ENCODE assay signal across 8 cellular contexts in the genomic region with DNA sequence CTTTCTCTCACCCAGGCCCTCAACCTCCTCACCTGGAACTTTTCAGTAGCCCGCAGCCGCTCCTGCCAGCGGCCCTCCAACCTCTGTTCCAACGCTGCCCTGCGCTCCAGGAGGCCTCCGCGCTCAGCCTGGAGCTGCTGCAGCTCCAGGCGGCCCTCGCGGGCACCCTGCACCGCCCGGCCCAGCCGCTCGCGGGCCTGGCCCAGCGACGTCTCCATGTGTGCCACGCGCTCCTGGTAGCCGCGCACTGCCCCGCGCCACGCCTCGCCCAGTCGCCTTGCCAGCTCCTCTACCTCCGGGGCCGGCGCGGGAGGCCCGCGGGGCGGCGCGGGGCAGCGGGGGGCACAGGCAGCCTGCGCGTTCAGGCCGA. TPM values are rescaled to one million over a fixed set of nuclear protein-coding genes. Genes with fewer than 3 reads are reported as not detected.
A peak's percentile ranks its signal among the peaks of the same experiment; 100 is the strongest.
DNase-seq lines count a peak whose midpoint lies in the region; ATAC-seq and TF ChIP-seq lines count a peak whose summit lies in the region.

No MANE protein-coding gene starts in this region.

- peak overlapping the region; percentile 35; the same call in 1 of the 2 replicates for H3K56ac ChIP-seq in IMR-90 (ENCODE audit: extremely low read depth, insufficient read depth, low read length)

- DNase-seq in IMR-90, result no peak
- no peak for DNase-seq in endodermal cell
- no peak for DNase-seq in lung (ENCODE audit: low spot score)
- peak; percentile 33 for DNase-seq in testis
- DNase-seq in NCI-H1694 (lab: John Stamatoyannopoulos, UW), result no peak

- no TSS peak for BruUV-seq in IMR-90 (replicated peaks; lab: Mats Ljungman, UMichigan)

- H3K9ac ChIP-seq in IMR-90 (ENCODE audit: low read depth, low read length), result peak overlapping the region; percentile 65
- H3K9ac ChIP-seq in endodermal cell (ENCODE audit: extremely low read depth, low read length, poor library complexity, severe bottlenecking), result peak overlapping the region; percentile 78

- CTCF ChIA-PET in IMR-90 (lab: Yijun Ruan, JAX), result interaction anchor here (0.9 to 3.8 kb wide), 8 partner anchors 12 to 252 kb away, joined by 3 to 25 read pairs (median 4); no protein-coding TSS in a partner anchor

- H3K4me1 ChIP-seq in IMR-90 (ENCODE audit: control insufficient read depth, insufficient read depth, low read length), result peaks cover 31% of the 10 kb centered on the region
- peaks cover 11% of the 10 kb centered on the region for H3K4me1 ChIP-seq in endodermal cell (ENCODE audit: control insufficient read depth, insufficient read depth, low read length)
- peaks cover 6 to 8% of the 10 kb centered on the region in 2 donors for H3K4me1 ChIP-seq in lung (ENCODE audit: control insufficient read depth in 2 of 2, insufficient read depth in 2 of 2, low read length in 2 of 2)
- peaks cover 21% of the 10 kb centered on the region for H3K4me1 ChIP-seq in testis

- H2AK9ac ChIP-seq in IMR-90 (replicated peaks; ENCODE audit: low read depth, low read length, poor library complexity), result peak overlapping the region; percentile 95

- dilution Hi-C loops in IMR-90 (cut with HindIII; ENCODE audit: low sequenced_read_pairs, unreplicated experiment), result no loop called here

- H3K36me3 Mint-ChIP-seq in endodermal cell (ENCODE audit: low read depth), result peaks cover 24% of the 10 kb centered on the region

- peak overlapping the region; percentile 77 for H3K27ac ChIP-seq in IMR-90 (ENCODE audit: insufficient read depth, low read length)
- H3K27ac ChIP-seq in endodermal cell (ENCODE audit: low read depth, low read length), result peak overlapping the region; percentile 100
- peak overlapping the region; percentile 23 to 94 for H3K27ac ChIP-seq in lung (ENCODE audit: low read depth in 1 of 2, low read length in 1 of 2)
- H3K27ac ChIP-seq in testis, result peak overlapping the region; percentile 79 to 80

- 0 out of 2 replicates have a peak overlapping the region, but pooled peaks have one; percentile 96 for H2AK5ac ChIP-seq in IMR-90 (ENCODE audit: low read depth, low read length)

- H2BK20ac ChIP-seq in IMR-90 (ENCODE audit: low read depth, low read length), result no peak overlapping the region

- peak overlapping the region; percentile 48 for H3K4me3 ChIP-seq in IMR-90 (ENCODE audit: insufficient read depth, low read depth, low read length)
- H3K4me3 ChIP-seq in endodermal cell (ENCODE audit: low read length), result peak overlapping the region; percentile 81
- H3K4me3 ChIP-seq in lung, result peak overlapping the region; percentile 54
- H3K4me3 ChIP-seq in testis, result peak overlapping the region; percentile 43 to 71

- no peaks in the 10 kb centered on the region for H3K9me3 Mint-ChIP-seq in endodermal cell

- H3K4me3 Mint-ChIP-seq in endodermal cell, result peak overlapping the region; percentile 70

- peaks cover 28% of the 10 kb centered on the region for H4K20me1 ChIP-seq in IMR-90 (ENCODE audit: insufficient read depth, low read length)

- peak overlapping the region; percentile 27 for H2BK5ac ChIP-seq in IMR-90 (ENCODE audit: low read depth, low read length, poor library complexity, severe bottlenecking)

- peak overlapping the region; percentile 78 for H4K91ac ChIP-seq in IMR-90 (ENCODE audit: insufficient read depth, low read depth, low read length)

- H3K4me1 Mint-ChIP-seq in endodermal cell, result peaks cover 39% of the 10 kb centered on the region

- 12% methylated on average over 12 of the region's 39 CpGs; no CpG with 5 or more reads in 1 of the 2 experiments for WGBS in IMR-90 (ENCODE audit: extremely low coverage in 2 of 2, insufficient read length in 1 of 2), 2 experiments
- 6% methylated on average over 39 of the region's 39 CpGs; no CpG with 5 or more reads in 1 of the 2 experiments for WGBS in endodermal cell (ENCODE audit: insufficient coverage in 1 of 2, insufficient read length in 1 of 2), 2 experiments
- WGBS in lung, 2 donors, result 8 to 17% methylated on average over 34 to 39 of the region's 39 CpGs
- 23 to 25% methylated on average over 2 to 39 of the region's 39 CpGs for WGBS in testis, 2 donors

- H3K36me3 ChIP-seq in IMR-90 (ENCODE audit: control insufficient read depth, insufficient read depth, low read length) (peaks cover 12% of the 10 kb centered on the region), endodermal cell (ENCODE audit: control insufficient read depth, insufficient read depth, low read length) (peaks cover 19% of the 10 kb centered on the region), lung (ENCODE audit: control insufficient read depth in 2 of 2, insufficient read depth in 2 of 2, low read length in 2 of 2) (peaks cover 0 to 5% of the 10 kb centered on the region in 2 donors), testis (ENCODE audit: low read depth, missing control alignments) (no peaks in the 10 kb centered on the region)

- H3K27ac Mint-ChIP-seq in endodermal cell, result peak overlapping the region; percentile 74

- peaks cover 23% of the 10 kb centered on the region for H3K27me3 Mint-ChIP-seq in endodermal cell (ENCODE audit: insufficient read depth)

- in situ Hi-C loops in IMR-90 (cut with MboI; ENCODE audit: low sequenced_read_pairs), result no loop called here

- peak overlapping the region; percentile 65 to 66; a peak in 2 of 4 replicates for H4K8ac ChIP-seq in IMR-90 (ENCODE audit: low read depth in 2 of 2, low read length in 2 of 2)

- H3K23ac ChIP-seq in IMR-90 (ENCODE audit: low read depth, low read length), result peak overlapping the region; percentile 61; the same call in 1 of the 2 replicates

- H2AFZ ChIP-seq in IMR-90 (replicated peaks; ENCODE audit: low read length, poor library complexity), result peak overlapping the region; percentile 86

- peaks cover 15 to 48% of the 10 kb centered on the region in 2 experiments; a peak in 3 of 4 replicates for H3K79me1 ChIP-seq in IMR-90 (ENCODE audit: low read depth in 1 of 2, low read length in 2 of 2)

- peak overlapping the region; percentile 66 for H2BK120ac ChIP-seq in IMR-90 (ENCODE audit: low read depth, low read length)

- no peaks in the 10 kb centered on the region for H3K9me3 ChIP-seq in IMR-90 (ENCODE audit: control insufficient read depth, insufficient read depth, low read length)
- H3K9me3 ChIP-seq in endodermal cell (ENCODE audit: control insufficient read depth, low read length), result no peaks in the 10 kb centered on the region
- no peaks in the 10 kb centered on the region for H3K9me3 ChIP-seq in lung (ENCODE audit: control insufficient read depth in 2 of 2, insufficient read depth in 1 of 2, low read length in 1 of 2)
- H3K9me3 ChIP-seq in testis, result no peaks in the 10 kb centered on the region

- H3K18ac ChIP-seq in IMR-90 (ENCODE audit: low read depth, low read length), result no peak overlapping the region

- POLR2A ChIA-PET in IMR-90 (lab: Charles Lee; ENCODE audit: unreplicated experiment), result interaction anchor here (0.5 to 3.3 kb wide), 5 partner anchors 11 to 49 kb away, joined by 3 to 29 read pairs (median 13); no protein-coding TSS in a partner anchor

- TF ChIP-seq CTCF in IMR-90 (conservative IDR thresholded peaks at IDR 0.05; ENCODE audit: low read depth, low read length) (no peak), endodermal cell (conservative IDR thresholded peaks at IDR 0.05) (no peak), lung (IDR thresholded peaks at IDR 0.05; ENCODE audit: control extremely low read depth, extremely low read depth) (no peak), testis (IDR thresholded peaks at IDR 0.05) (no peak)

- peak overlapping the region; percentile 75 for H3K14ac ChIP-seq in IMR-90 (replicated peaks; ENCODE audit: low read depth, low read length)

- peaks cover 15% of the 10 kb centered on the region for H3K9me1 ChIP-seq in IMR-90 (ENCODE audit: insufficient read depth, low read length)

- intact Hi-C loops in IMR-90 (cut with micrococcal nuclease) (no loop called here), testis (cut with DNase I; ENCODE audit: low total_unique reads) (no loop called here)

- ATAC-seq in IMR-90 (ENCODE audit: low read depth), result peak; percentile 22
- ATAC-seq in lung (ENCODE audit: insufficient read depth, low FRiP score), result no peak
- no peak for ATAC-seq in HG02588 (IDR thresholded peaks at IDR 0.05; ENCODE audit: unreplicated experiment)
- ATAC-seq in HG03442 (IDR thresholded peaks at IDR 0.05; ENCODE audit: unreplicated experiment), result no peak
- ATAC-seq in HG03025 (IDR thresholded peaks at IDR 0.05; ENCODE audit: low FRiP score, unreplicated experiment), result no peak

- TF ChIP-seq POLR2A in IMR-90 (IDR thresholded peaks at IDR 0.05; ENCODE audit: low read depth, low read length) (no peak), testis (IDR thresholded peaks at IDR 0.05) (no peak)

- peaks cover 13% of the 10 kb centered on the region for H3K27me3 ChIP-seq in IMR-90 (ENCODE audit: control insufficient read depth, insufficient read depth, low read length)
- H3K27me3 ChIP-seq in endodermal cell (ENCODE audit: control insufficient read depth, insufficient read depth, low read length, poor library complexity, severe bottlenecking), result no peaks in the 10 kb centered on the region
- H3K27me3 ChIP-seq in lung (ENCODE audit: control insufficient read depth, insufficient read depth), result no peaks in the 10 kb centered on the region
- no peaks in the 10 kb centered on the region for H3K27me3 ChIP-seq in testis

- H2BK15ac ChIP-seq in IMR-90 (ENCODE audit: low read depth, low read length), result peak overlapping the region; percentile 38; the same call in 1 of the 3 replicates

- no peak overlapping the region for H4K5ac ChIP-seq in IMR-90 (ENCODE audit: low read depth, low read length)

- peak overlapping the region; percentile 93 for H3K4ac ChIP-seq in IMR-90 (ENCODE audit: low read depth, low read length)

- no peak for TF ChIP-seq RAD21 in IMR-90 (IDR thresholded peaks at IDR 0.05; ENCODE audit: low read length)

- H3K4me2 ChIP-seq in IMR-90 (ENCODE audit: low read depth, low read length), result peak overlapping the region; percentile 77

RNA-seq across cellular contexts. Expression of gene NES, which starts 0.8 kb away (rescaled TPM):
- total RNA-seq in IMR-90 (2012; rRNA removed) (40.1 and 46.1 TPM in 2 replicates), endodermal cell (100 to 1,000 TPM in 1 of 2 donors, 10 to 100 TPM in 1; 65.8 to 103 TPM), lung (10 to 100 TPM; 37.3 to 57.4 TPM), testis (10 to 100 TPM; 17.6 to 27.7 TPM)
- polyA plus RNA-seq in IMR-90 (2012; rRNA removed) (25.3 and 26.7 TPM in 2 replicates), lung (10 to 100 TPM; 17.6 to 31.1 TPM), testis (ENCODE audit: insufficient read depth, low read depth, low replicate concordance) (20.7 TPM)
- polyA plus RNA-seq in IMR-90 (2012; cell fraction: cytosol; rRNA removed), result 12.6 and 13.2 TPM in 2 replicates
- polyA plus RNA-seq in IMR-90 (2012; cell fraction: nucleus; rRNA removed; ENCODE audit: low replicate concordance), result 30.6 and 35.9 TPM in 2 replicates
- 271 TPM for polyA plus RNA-seq in endodermal cell (2013, experiment 1 of 2)
- polyA plus RNA-seq in endodermal cell (2013, experiment 2 of 2), result 261 TPM

RNA-seq across cellular contexts. Expression of gene CRABP2, which starts 28.9 kb away (rescaled TPM):
- total RNA-seq in IMR-90 (2012; rRNA removed) (6.1 and 6.3 TPM in 2 replicates), endodermal cell (100 to 1,000 TPM; 243 to 780 TPM), lung (10 to 100 TPM in 1 of 2 donors, 1 to 10 TPM in 1; 5.8 to 13.6 TPM), testis (1 to 10 TPM; 2.1 to 6.8 TPM)
- polyA plus RNA-seq in IMR-90 (2012; rRNA removed) (12.2 and 15.7 TPM in 2 replicates), lung (1 to 10 TPM; 1.3 to 4.0 TPM), testis (ENCODE audit: insufficient read depth, low read depth, low replicate concordance) (21.0 TPM)
- 12.2 and 23.5 TPM in 2 replicates for polyA plus RNA-seq in IMR-90 (2012; cell fraction: cytosol; rRNA removed)
- polyA plus RNA-seq in IMR-90 (2012; cell fraction: nucleus; rRNA removed; ENCODE audit: low replicate concordance), result 6.7 and 8.7 TPM in 2 replicates
- polyA plus RNA-seq in endodermal cell (2013, experiment 1 of 2), result 435 TPM
- polyA plus RNA-seq in endodermal cell (2013, experiment 2 of 2), result 409 TPM

RNA-seq across cellular contexts. Expression of gene BCAN, which starts 34.5 kb away (rescaled TPM):
- total RNA-seq in IMR-90 (2012; rRNA removed), result not detected in 2 replicates
- polyA plus RNA-seq in IMR-90 (2012; rRNA removed), result 0.07 TPM in 1 of 2 replicates, not detected in the other
- polyA plus RNA-seq in IMR-90 (2012; cell fraction: cytosol; rRNA removed), result 0.04 and 0.11 TPM in 2 replicates
- polyA plus RNA-seq in IMR-90 (2012; cell fraction: nucleus; rRNA removed; ENCODE audit: low replicate concordance), result 0.05 TPM in 2 replicates
- total RNA-seq in endodermal cell, result under 1 TPM in 1 of 2 donors, not detected in 1; 0.31 TPM
- 1.6 TPM for polyA plus RNA-seq in endodermal cell (2013, experiment 1 of 2)
- 0.83 TPM for polyA plus RNA-seq in endodermal cell (2013, experiment 2 of 2)
- total RNA-seq in lung, result 1 to 10 TPM in 1 of 2 donors, under 1 TPM in 1; 0.18 to 1.1 TPM
- under 1 TPM; 0.05 to 0.06 TPM for polyA plus RNA-seq in lung
- 1 to 10 TPM; 8.8 to 9.7 TPM for total RNA-seq in testis
- polyA plus RNA-seq in testis (ENCODE audit: insufficient read depth, low read depth, low replicate concordance), result 3.3 TPM

RNA-seq across cellular contexts. Expression of gene METTL25B, which starts 51.8 kb away (rescaled TPM):
- 2.3 and 3.1 TPM in 2 replicates for total RNA-seq in IMR-90 (2012; rRNA removed)
- polyA plus RNA-seq in IMR-90 (2012; rRNA removed), result 9.6 and 10.1 TPM in 2 replicates
- polyA plus RNA-seq in IMR-90 (2012; cell fraction: cytosol; rRNA removed), result 6.7 and 10.8 TPM in 2 replicates
- polyA plus RNA-seq in IMR-90 (2012; cell fraction: nucleus; rRNA removed; ENCODE audit: low replicate concordance), result 21.6 and 31.1 TPM in 2 replicates
- total RNA-seq in endodermal cell, result 10 to 100 TPM; 25.9 to 35.5 TPM
- 36.0 TPM for polyA plus RNA-seq in endodermal cell (2013, experiment 1 of 2)
- polyA plus RNA-seq in endodermal cell (2013, experiment 2 of 2), result 33.1 TPM
- total RNA-seq in lung, result 10 to 100 TPM; 24.4 to 34.9 TPM
- 10 to 100 TPM; 28.3 to 42.6 TPM for polyA plus RNA-seq in lung
- 10 to 100 TPM; 34.1 to 69.0 TPM for total RNA-seq in testis
- polyA plus RNA-seq in testis (ENCODE audit: insufficient read depth, low read depth, low replicate concordance), result 50.5 TPM

RNA-seq across cellular contexts. Expression of gene ISG20L2, which starts 52.1 kb away (rescaled TPM):
- total RNA-seq in IMR-90 (2012; rRNA removed), result 13.6 and 17.0 TPM in 2 replicates
- 27.2 and 27.3 TPM in 2 replicates for polyA plus RNA-seq in IMR-90 (2012; rRNA removed)
- 11.1 and 15.5 TPM in 2 replicates for polyA plus RNA-seq in IMR-90 (2012; cell fraction: cytosol; rRNA removed)
- polyA plus RNA-seq in IMR-90 (2012; cell fraction: nucleus; rRNA removed; ENCODE audit: low replicate concordance), result 9.0 and 15.3 TPM in 2 replicates
- 10 to 100 TPM; 37.2 to 39.9 TPM for total RNA-seq in endodermal cell
- polyA plus RNA-seq in endodermal cell (2013, experiment 1 of 2), result 31.9 TPM
- 32.0 TPM for polyA plus RNA-seq in endodermal cell (2013, experiment 2 of 2)
- 10 to 100 TPM; 11.3 to 26.3 TPM for total RNA-seq in lung
- 10 to 100 TPM in 1 of 2 donors, 1 to 10 TPM in 1; 9.3 to 24.2 TPM for polyA plus RNA-seq in lung
- total RNA-seq in testis, result 100 to 1,000 TPM in 1 of 2 donors, 10 to 100 TPM in 1; 60.9 to 150 TPM
- polyA plus RNA-seq in testis (ENCODE audit: insufficient read depth, low read depth, low replicate concordance), result 223 TPM

Comparison
In these comparisons a context has a peak if more than half of its experiments do, and no peak if none do; other contexts are left out.
1. RNA of gene CRABP2, which starts 28.9 kb away (total RNA-seq): 243 to 780 TPM in endodermal cell; 5.8 to 13.6 TPM in lung, 2.1 to 6.8 TPM in testis and 6.1 to 6.3 TPM in IMR-90; every median in the first group is over 10 times any median in the second.
2. Peak in every context shown above with its lines, with median percentiles within 50 percentile points of each other: H3K27ac ChIP-seq and H3K4me3 ChIP-seq.